In the genomic region with DNA sequence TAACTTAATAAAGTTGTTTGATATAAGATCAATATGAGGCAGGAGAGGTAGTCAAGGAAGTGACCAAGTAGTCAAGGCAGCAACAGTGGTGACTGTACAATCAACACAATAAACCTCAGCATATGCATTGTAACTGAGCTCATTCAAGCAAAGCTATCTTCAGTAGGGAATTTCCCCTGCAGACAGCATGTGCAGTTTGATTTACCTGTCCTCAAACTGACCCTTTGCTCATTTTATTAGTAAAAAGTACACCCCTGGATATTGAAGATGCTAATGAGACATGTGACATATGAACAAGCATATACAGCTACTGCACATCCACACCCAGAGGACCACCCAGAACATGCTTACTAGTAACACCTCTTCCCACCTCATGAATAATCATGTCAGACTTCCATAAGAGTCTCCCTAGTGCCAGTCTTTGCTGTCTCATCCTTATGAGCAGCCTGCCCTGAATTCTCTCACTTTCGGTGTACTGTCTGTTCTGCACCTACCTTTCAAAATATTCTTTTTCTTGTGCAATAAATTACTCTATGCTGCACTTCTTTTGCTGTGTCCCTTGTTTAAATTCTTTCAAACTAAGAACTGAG, we compare ENCODE assay signal across 14 cellular contexts. TPM values are rescaled to one million over a fixed set of nuclear protein-coding genes. Genes with fewer than 3 reads are reported as not detected.
DNase-seq lines count a peak whose midpoint lies in the region; ATAC-seq, FAIRE-seq and TF ChIP-seq lines count a peak whose summit lies in the region.
"Had no signal": no experiment of that assay in that cellular context is flagged by ENCODE, and none has a peak within 500 bp of the region (broad histone marks: within the 10 kb centered on the region; RNA-seq: fewer than 3 reads in every experiment).

No MANE protein-coding gene starts in this region.

- WGBS in A549 (ENCODE audit: missing lambda C conversion rate) = 65% methylated on average over 1 of the region's 1 CpG

- no peak for TF ChIP-seq POLR2A in A549 (IDR thresholded peaks at IDR 0.05; ENCODE audit: low read length)

- TF ChIP-seq EP300 in A549 (IDR thresholded peaks at IDR 0.05) = no peak

- peak; percentile 24 to 59; a peak in 4 of 6 replicates for ATAC-seq in A549
- ATAC-seq in GM18858 (IDR thresholded peaks at IDR 0.05; ENCODE audit: unreplicated experiment) = peak; percentile 83
- peak; percentile 78 for ATAC-seq in HG03108 (IDR thresholded peaks at IDR 0.05; ENCODE audit: unreplicated experiment)
- ATAC-seq: activated T-cell treated with anti-CD3 and anti-CD28 coated beads, Interleukin-2, amount 50 U/mL, for 72 hours; psoas muscle; WTC11 had no signal

- H3K4me1 ChIP-seq in A549 = 0 out of 3 replicates have a peak, but pooled peaks cover 3% of the 10 kb centered on the region
- H3K4me1 ChIP-seq: psoas muscle had no signal

- no peak for TF ChIP-seq RAD21 in A549 (conservative IDR thresholded peaks at IDR 0.05 in 1 of 2, IDR thresholded peaks at IDR 0.05 in 1 of 2)

- H3K27ac ChIP-seq in A549 = no peak overlapping the region
- H3K27ac ChIP-seq: psoas muscle had no signal

- no peak overlapping the region for H3K4me3 ChIP-seq in A549
- H3K4me3 ChIP-seq: psoas muscle had no signal

- FAIRE-seq in A549 (lab: Jason Lieb, UNC) = no peak

- DNase-seq in A549 (ENCODE audit: low read depth in 1 of 2, low spot score in 1 of 2) (no peak), astrocyte of the hippocampus (ENCODE audit: low read depth, low spot score) (peak; percentile 18), NCI-H446 treated with DMSO at 0.1 percent for 48 hours (lab: John Stamatoyannopoulos, UW) (no peak), GDM1 (lab: John Stamatoyannopoulos, UW) (no peak), NOMO-1 treated with dmso at 0.1 percent for 144 hours (lab: John Stamatoyannopoulos, UW; ENCODE audit: unreplicated experiment) (no peak)
- DNase-seq in stimulated activated CD8-positive, alpha-beta memory T cell treated with anti-CD3 and anti-CD28 coated beads, Interleukin-4, amount 100 ng/mL, for 48 hours = no peak
- DNase-seq: activated T-cell treated with anti-CD3 and anti-CD28 coated beads, Interleukin-2, amount 50 U/mL, for 72 hours; NCI-H2227 treated with DMSO at 0.1 percent for 48 hours; psoas muscle; SHP77 treated with DMSO at 0.1 percent for 48 hours; stimulated activated CD4-positive, alpha-beta T cell treated with anti-CD3 and anti-CD28 coated beads, Interleukin-4, amount 100 ng/mL, for 1 hour had no signal

- no peaks in the 10 kb centered on the region for H3K9me3 ChIP-seq in A549
- H3K9me3 ChIP-seq: psoas muscle had no signal

- H3K4me2 ChIP-seq in A549 = no peak overlapping the region

- CTCF ChIA-PET in A549 (lab: Yijun Ruan, JAX) = interaction anchor here (1.0 to 1.3 kb wide), 3 partner anchors 14 to 156 kb away, joined by 3 to 5 read pairs (median 3); no protein-coding TSS in a partner anchor

- no peak for TF ChIP-seq CTCF in A549 (IDR thresholded peaks at IDR 0.05)

- POLR2A ChIA-PET in A549 (lab: Yijun Ruan, JAX) = no interaction called here

TF ChIP-seq in A549, 52 proteins besides CTCF, POLR2A, EP300 and RAD21:
- TF ChIP-seq TP53 (CRISPR knock-in tag; IDR thresholded peaks at IDR 0.05) (no peak), BHLHE40 (IDR thresholded peaks at IDR 0.05; ENCODE audit: low read depth, low read length) (no peak), RCOR1 (IDR thresholded peaks at IDR 0.05; ENCODE audit: low read depth, low read length) (no peak), CBX8 (IDR thresholded peaks at IDR 0.05) (no peak), POLR2AphosphoS2 (conservative IDR thresholded peaks at IDR 0.05; ENCODE audit: low read length) (no peak), FOSB (CRISPR knock-in tag; IDR thresholded peaks at IDR 0.05) (no peak), ZNF302 (CRISPR knock-in tag; IDR thresholded peaks at IDR 0.05) (no peak), RARB (CRISPR knock-in tag; IDR thresholded peaks at IDR 0.05) (no peak)
- TF ChIP-seq, protein P1, sequence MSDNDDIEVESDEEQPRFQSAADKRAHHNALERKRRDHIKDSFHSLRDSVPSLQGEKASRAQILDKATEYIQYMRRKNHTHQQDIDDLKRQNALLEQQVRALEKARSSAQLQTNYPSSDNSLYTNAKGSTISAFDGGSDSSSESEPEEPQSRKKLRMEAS (IDR thresholded peaks at IDR 0.05) = no peak
- TF ChIP-seq, protein P2, sequence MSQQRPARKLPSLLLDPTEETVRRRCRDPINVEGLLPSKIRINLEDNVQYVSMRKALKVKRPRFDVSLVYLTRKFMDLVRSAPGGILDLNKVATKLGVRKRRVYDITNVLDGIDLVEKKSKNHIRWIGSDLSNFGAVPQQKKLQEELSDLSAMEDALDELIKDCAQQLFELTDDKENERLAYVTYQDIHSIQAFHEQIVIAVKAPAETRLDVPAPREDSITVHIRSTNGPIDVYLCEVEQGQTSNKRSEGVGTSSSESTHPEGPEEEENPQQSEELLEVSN (IDR thresholded peaks at IDR 0.05; ENCODE audit: borderline replicate concordance, low read depth) = no peak
- TF ChIP-seq, protein P3, sequence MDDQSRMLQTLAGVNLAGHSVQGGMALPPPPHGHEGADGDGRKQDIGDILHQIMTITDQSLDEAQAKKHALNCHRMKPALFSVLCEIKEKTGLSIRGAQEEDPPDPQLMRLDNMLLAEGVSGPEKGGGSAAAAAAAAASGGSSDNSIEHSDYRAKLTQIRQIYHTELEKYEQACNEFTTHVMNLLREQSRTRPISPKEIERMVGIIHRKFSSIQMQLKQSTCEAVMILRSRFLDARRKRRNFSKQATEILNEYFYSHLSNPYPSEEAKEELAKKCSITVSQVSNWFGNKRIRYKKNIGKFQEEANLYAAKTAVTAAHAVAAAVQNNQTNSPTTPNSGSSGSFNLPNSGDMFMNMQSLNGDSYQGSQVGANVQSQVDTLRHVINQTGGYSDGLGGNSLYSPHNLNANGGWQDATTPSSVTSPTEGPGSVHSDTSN (IDR thresholded peaks at IDR 0.05) = no peak

RNA-seq across cellular contexts. Expression of a gene that starts 15.3 kb away (rescaled TPM):
- polyA plus RNA-seq in A549 (2011; rRNA removed) (0.88 and 1.6 TPM in 2 replicates), A549 (2017; fragmentation: RNase III; extraction: RNeasy Plus Mini Kit Qiagen cat#74134 plus additional on column Dnase treatment) (1.9 to 2.4 TPM (median 2.0 TPM) in 3 replicates)
- polyA plus RNA-seq in A549 (2012; cell fraction: cytosol; rRNA removed) = 1.5 and 2.1 TPM in 2 replicates
- 2.6 and 2.8 TPM in 2 replicates for polyA plus RNA-seq in A549 (2012; cell fraction: nucleus; rRNA removed)
- 0.87 and 1.4 TPM in 2 replicates for polyA minus RNA-seq in A549 (2011; rRNA and poly(A)+ RNA removed)

RNA-seq across cellular contexts. Expression of a gene that starts 15.4 kb away (rescaled TPM):
- polyA plus RNA-seq in A549 (2011; rRNA removed) (47.4 and 59.1 TPM in 2 replicates), A549 (2017; fragmentation: RNase III; extraction: RNeasy Plus Mini Kit Qiagen cat#74134 plus additional on column Dnase treatment) (59.4 to 68.5 TPM (median 62.5 TPM) in 3 replicates)
- 115 and 130 TPM in 2 replicates for polyA plus RNA-seq in A549 (2012; cell fraction: cytosol; rRNA removed)
- polyA plus RNA-seq in A549 (2012; cell fraction: nucleus; rRNA removed) = 140 and 198 TPM in 2 replicates
- polyA minus RNA-seq in A549 (2011; rRNA and poly(A)+ RNA removed) = 120 and 127 TPM in 2 replicates

RNA-seq across cellular contexts. Expression of a gene that starts 26.0 kb away (rescaled TPM):
- polyA plus RNA-seq in A549 (2011; rRNA removed) (95.1 and 99.1 TPM in 2 replicates), A549 (2017; fragmentation: RNase III; extraction: RNeasy Plus Mini Kit Qiagen cat#74134 plus additional on column Dnase treatment) (104 to 107 TPM (median 106 TPM) in 3 replicates)
- 104 and 126 TPM in 2 replicates for polyA plus RNA-seq in A549 (2012; cell fraction: cytosol; rRNA removed)
- polyA plus RNA-seq in A549 (2012; cell fraction: nucleus; rRNA removed) = 208 and 237 TPM in 2 replicates
- 225 and 253 TPM in 2 replicates for polyA minus RNA-seq in A549 (2011; rRNA and poly(A)+ RNA removed)

RNA-seq across cellular contexts. Expression of a gene that starts 35.6 kb away (rescaled TPM):
- 15.1 and 15.9 TPM in 2 replicates for polyA plus RNA-seq in A549 (2011; rRNA removed)
- 19.6 and 25.6 TPM in 2 replicates for polyA plus RNA-seq in A549 (2012; cell fraction: cytosol; rRNA removed)
- polyA plus RNA-seq in A549 (2012; cell fraction: nucleus; rRNA removed) = 55.8 and 59.5 TPM in 2 replicates
- polyA plus RNA-seq in A549 (2017; fragmentation: RNase III; extraction: RNeasy Plus Mini Kit Qiagen cat#74134 plus additional on column Dnase treatment) = 15.6 to 21.2 TPM (median 20.1 TPM) in 3 replicates
- polyA minus RNA-seq in A549 (2011; rRNA and poly(A)+ RNA removed) = 18.9 and 19.5 TPM in 2 replicates

RNA-seq across cellular contexts. Expression of a gene that starts 48.8 kb away (rescaled TPM):
- polyA plus RNA-seq in A549 (2011; rRNA removed) (15.5 and 19.9 TPM in 2 replicates), A549 (2017; fragmentation: RNase III; extraction: RNeasy Plus Mini Kit Qiagen cat#74134 plus additional on column Dnase treatment) (66.8 to 74.6 TPM (median 74.3 TPM) in 3 replicates)
- polyA plus RNA-seq in A549 (2012; cell fraction: cytosol; rRNA removed) = 22.8 and 24.3 TPM in 2 replicates
- 45.1 and 48.1 TPM in 2 replicates for polyA plus RNA-seq in A549 (2012; cell fraction: nucleus; rRNA removed)
- 11.4 and 15.8 TPM in 2 replicates for polyA minus RNA-seq in A549 (2011; rRNA and poly(A)+ RNA removed)
